ENCODE assay signal across 30 cellular contexts in the genomic region with DNA sequence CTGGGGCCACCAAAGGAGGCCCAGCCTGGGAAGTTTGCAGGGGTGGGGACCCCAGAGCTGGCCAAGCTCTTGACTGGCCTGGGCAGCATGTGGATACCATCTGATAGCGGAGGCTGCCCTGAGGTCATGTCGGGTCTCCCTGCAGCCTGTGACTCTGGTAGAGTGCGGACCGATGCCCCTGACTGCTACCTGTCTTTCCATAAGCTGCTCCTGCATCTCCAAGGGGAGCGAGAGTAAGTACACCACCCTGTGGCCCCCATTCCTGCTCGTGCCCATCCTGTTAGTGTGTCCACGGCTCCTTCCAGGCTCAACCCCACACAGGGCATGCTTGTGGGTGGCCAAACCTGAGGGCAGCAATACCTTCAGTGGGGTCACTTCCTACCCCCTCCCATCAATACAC. TPM values are rescaled to one million over a fixed set of nuclear protein-coding genes. Genes with fewer than 3 reads are reported as not detected.
"Had no signal": no experiment of that assay in that cellular context is flagged by ENCODE, and none has a peak within 500 bp of the region (broad histone marks: within the 10 kb centered on the region; RNA-seq: fewer than 3 reads in every experiment).

No MANE protein-coding gene starts in this region.

- H3K27me3 ChIP-seq: adrenal gland, body of pancreas, colonic mucosa, gastroesophageal sphincter had no signal

- H3K27ac Mint-ChIP-seq: activated CD4-positive, alpha-beta T cell treated with anti-CD3 and anti-CD28 coated beads, Interleukin-2, amount 10 ng/mL, durations not matched to agents 7 days and 5 days; activated CD8-positive, alpha-beta T cell treated with anti-CD3 and anti-CD28 coated beads for 36 hours; activated naive CD8-positive, alpha-beta T cell treated with anti-CD3 and anti-CD28 coated beads for 36 hours; activated naive CD8-positive, alpha-beta T cell treated with anti-CD3 and anti-CD28 coated beads, Interleukin-2, amount 50 U/mL, for 24 hours had no signal

- ATAC-seq: activated CD8-positive, alpha-beta T cell treated with anti-CD3 and anti-CD28 coated beads for 36 hours; activated naive CD8-positive, alpha-beta T cell treated with anti-CD3 and anti-CD28 coated beads, Interleukin-2, amount 50 U/mL, for 24 hours; activated T-cell treated with anti-CD3 and anti-CD28 coated beads, Interleukin-2, amount 50 U/mL, for 4 hours; activated T-helper 17 cell treated with anti-CD3 and anti-CD28 coated beads, Interleukin-2, amount 50 U/mL, for 72 hours; body of pancreas; gastroesophageal sphincter had no signal

- H3K4me1 ChIP-seq: colonic mucosa had no signal

- H3K4me3 Mint-ChIP-seq: activated CD4-positive, alpha-beta T cell treated with anti-CD3 and anti-CD28 coated beads, Interleukin-2, amount 10 ng/mL, durations not matched to agents 7 days and 5 days; activated CD8-positive, alpha-beta T cell treated with anti-CD3 and anti-CD28 coated beads for 36 hours; activated naive CD8-positive, alpha-beta T cell treated with anti-CD3 and anti-CD28 coated beads for 36 hours; activated naive CD8-positive, alpha-beta T cell treated with anti-CD3 and anti-CD28 coated beads, Interleukin-2, amount 50 U/mL, for 24 hours; activated T-cell treated with anti-CD3 and anti-CD28 coated beads, Interleukin-2, amount 50 U/mL, for 4 hours; activated T-helper 17 cell treated with anti-CD3 and anti-CD28 coated beads, Interleukin-2, amount 50 U/mL, for 72 hours had no signal

- H3K27ac ChIP-seq: adrenal gland, body of pancreas, colonic mucosa, epithelial cell of prostate, esophagus squamous epithelium, gastroesophageal sphincter had no signal

- H3K9me3 Mint-ChIP-seq: activated CD4-positive, alpha-beta T cell treated with anti-CD3 and anti-CD28 coated beads, Interleukin-2, amount 10 ng/mL, durations not matched to agents 7 days and 5 days; activated CD8-positive, alpha-beta T cell treated with anti-CD3 and anti-CD28 coated beads for 36 hours; activated naive CD8-positive, alpha-beta T cell treated with anti-CD3 and anti-CD28 coated beads for 36 hours; activated naive CD8-positive, alpha-beta T cell treated with anti-CD3 and anti-CD28 coated beads, Interleukin-2, amount 50 U/mL, for 24 hours; activated T-cell treated with anti-CD3 and anti-CD28 coated beads, Interleukin-2, amount 50 U/mL, for 4 hours; activated T-helper 17 cell treated with anti-CD3 and anti-CD28 coated beads, Interleukin-2, amount 50 U/mL, for 72 hours had no signal

- DNase-seq: activated CD4-positive, alpha-beta T cell treated with anti-CD3 and anti-CD28 coated beads for 1 hour; activated CD4-positive, alpha-beta T cell treated with anti-CD3 and anti-CD28 coated beads for 4 hours; activated CD4-positive, alpha-beta T cell treated with anti-CD3 and anti-CD28 coated beads, Interleukin-2, amount 10 ng/mL, durations not matched to agents 7 days and 5 days; activated CD4-positive, alpha-beta T cell treated with anti-CD3 and anti-CD28 coated beads, Interleukin-2, amount 50 U/mL, for 48 hours; activated CD8-positive, alpha-beta memory T cell treated with anti-CD3 and anti-CD28 coated beads for 24 hours; activated CD8-positive, alpha-beta T cell treated with anti-CD3 and anti-CD28 coated beads for 36 hours; activated effector memory CD4-positive, alpha-beta T cell treated with Interleukin-2 at 50 U/mL for 16 hours; activated gamma-delta T cell treated with Interleukin-2 at 50 U/mL for 16 hours; activated naive CD4-positive, alpha-beta T cell treated with anti-CD3 and anti-CD28 coated beads, Interleukin-2, amount 50 U/mL, for 16 hours; activated naive CD4-positive, alpha-beta T cell treated with Interleukin-2 at 50 U/mL for 16 hours; activated naive CD8-positive, alpha-beta T cell treated with anti-CD3 and anti-CD28 coated beads for 36 hours; activated naive CD8-positive, alpha-beta T cell treated with anti-CD3 and anti-CD28 coated beads, Interleukin-2, amount 50 U/mL, for 24 hours; activated T-cell treated with anti-CD3 and anti-CD28 coated beads, Interleukin-2, amount 50 U/mL, for 4 hours; adrenal gland; amygdala; aorta; body of pancreas; caudate nucleus; colonic mucosa; effector CD8-positive, alpha-beta T cell; esophagus squamous epithelium; foreskin melanocyte; head of caudate nucleus; T-helper 1 cell; T-helper 2 cell had no signal

- H3K4me3 ChIP-seq: adrenal gland, body of pancreas, colonic mucosa, esophagus squamous epithelium, gastroesophageal sphincter had no signal

- H3K36me3 Mint-ChIP-seq: activated naive CD8-positive, alpha-beta T cell treated with anti-CD3 and anti-CD28 coated beads for 36 hours had no signal

- H3K27me3 Mint-ChIP-seq: activated CD4-positive, alpha-beta T cell treated with anti-CD3 and anti-CD28 coated beads, Interleukin-2, amount 10 ng/mL, durations not matched to agents 7 days and 5 days; activated CD8-positive, alpha-beta T cell treated with anti-CD3 and anti-CD28 coated beads for 36 hours; activated naive CD8-positive, alpha-beta T cell treated with anti-CD3 and anti-CD28 coated beads for 36 hours; activated naive CD8-positive, alpha-beta T cell treated with anti-CD3 and anti-CD28 coated beads, Interleukin-2, amount 50 U/mL, for 24 hours; activated T-helper 17 cell treated with anti-CD3 and anti-CD28 coated beads, Interleukin-2, amount 50 U/mL, for 72 hours had no signal

- H3K36me3 ChIP-seq: adrenal gland, colonic mucosa, esophagus squamous epithelium, gastroesophageal sphincter had no signal

RNA-seq across cellular contexts. Expression of gene CETP, which starts 8.0 kb away (rescaled TPM):
- total RNA-seq: activated CD4-positive, alpha-beta T cell treated with anti-CD3 and anti-CD28 coated beads, Interleukin-2, amount 10 ng/mL, durations not matched to agents 7 days and 5 days; activated CD8-positive, alpha-beta T cell treated with anti-CD3 and anti-CD28 coated beads for 36 hours; activated T-helper 17 cell treated with anti-CD3 and anti-CD28 coated beads, Interleukin-2, amount 50 U/mL, for 72 hours; colonic mucosa; fibroblast of lung; fibroblast of villous mesenchyme had no signal
- polyA plus RNA-seq: aorta had no signal
